In the genomic region with DNA sequence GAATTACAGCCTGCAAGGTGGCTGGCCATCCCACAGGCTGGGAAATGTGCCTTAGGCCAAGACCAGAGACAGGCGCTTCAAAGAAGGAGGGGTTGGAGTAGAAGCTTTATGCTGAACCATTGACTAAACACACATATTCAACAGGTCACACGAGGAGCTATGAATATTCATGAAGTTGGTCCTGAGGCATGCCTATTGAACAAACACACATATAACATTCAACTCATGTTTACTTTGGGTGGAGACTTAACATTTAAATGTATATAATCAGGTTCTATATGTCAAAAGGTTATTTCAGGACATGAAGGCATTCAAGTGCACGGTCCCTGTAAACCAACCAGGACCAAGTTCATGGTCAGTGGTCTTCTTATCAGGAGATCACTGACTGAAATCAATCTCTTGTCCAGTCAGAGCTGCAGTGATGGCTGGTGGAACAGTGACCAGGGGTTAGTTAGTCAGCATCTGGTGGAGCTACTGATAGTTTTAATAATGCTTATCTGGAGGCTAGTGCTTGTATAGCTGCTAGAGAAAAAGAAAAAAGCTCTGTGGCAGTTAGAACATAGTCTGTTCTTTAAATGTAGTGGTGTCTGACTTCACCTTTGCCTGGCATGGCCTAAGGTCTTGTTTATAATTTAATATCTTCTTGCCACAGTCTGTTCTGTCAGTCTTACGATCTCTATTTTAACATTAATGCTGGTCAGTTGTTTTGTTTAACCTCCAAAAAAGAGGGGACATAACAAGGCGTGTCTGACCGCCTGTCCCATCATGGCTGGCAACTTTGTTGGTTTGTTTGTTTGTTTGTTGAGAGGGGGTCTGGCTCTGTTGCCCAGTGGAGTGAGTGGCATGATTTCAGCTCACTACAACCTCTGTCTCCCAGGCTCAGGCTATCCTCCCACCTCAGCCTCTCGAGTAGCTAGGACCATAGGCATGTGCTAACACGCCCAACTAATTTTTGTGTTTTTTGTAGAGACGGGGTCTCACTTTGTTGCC, we compare ENCODE assay signal across 19 cellular contexts. TPM values are rescaled to one million over a fixed set of nuclear protein-coding genes. Genes with fewer than 3 reads are reported as not detected.
DNase-seq lines count a peak whose midpoint lies in the region; ATAC-seq, FAIRE-seq and TF ChIP-seq lines count a peak whose summit lies in the region.
"Had no signal": no experiment of that assay in that cellular context is flagged by ENCODE, and none has a peak within 500 bp of the region (broad histone marks: within the 10 kb centered on the region; RNA-seq: fewer than 3 reads in every experiment).

No MANE protein-coding gene starts in this region.

- TF ChIP-seq EP300 in HepG2 (IDR thresholded peaks at IDR 0.05; ENCODE audit: low read depth in 2 of 2, low read length in 2 of 2) (no peak), HepG2 (CRISPR knock-in tag; IDR thresholded peaks at IDR 0.05; ENCODE audit: borderline replicate concordance) (no peak)

- H3K4me1 ChIP-seq in HepG2 (ENCODE audit: insufficient read depth, low read length) (peaks cover 26% of the 10 kb centered on the region), right lobe of liver (no peaks in the 10 kb centered on the region), OCI-LY1 (ENCODE audit: insufficient read depth, low read length, severe bottlenecking) (peaks cover 35% of the 10 kb centered on the region)

- no peaks in the 10 kb centered on the region for H3K9me3 Mint-ChIP-seq in activated CD4-positive, alpha-beta memory T cell treated with anti-CD3 and anti-CD28 coated beads for 36 hours
- H3K9me3 Mint-ChIP-seq: CD8-positive, alpha-beta memory T cell; H9 had no signal

- H3K4me2 ChIP-seq in HepG2 (ENCODE audit: low read depth, low read length) (no peak overlapping the region), OCI-LY1 (ENCODE audit: low read length) (no peak overlapping the region)
- H3K4me2 ChIP-seq: BLaER1, SK-N-SH had no signal

- H3K79me2 ChIP-seq in HepG2 (ENCODE audit: insufficient read depth, low read length): no peaks in the 10 kb centered on the region
- H3K79me2 ChIP-seq in OCI-LY1 (ENCODE audit: insufficient read depth, low read length): no peaks in the 10 kb centered on the region

- H2AFZ ChIP-seq in HepG2 (ENCODE audit: low read length) (no peak overlapping the region), OCI-LY1 (ENCODE audit: low read length) (no peak overlapping the region)

- in situ Hi-C loops in HepG2 (cut with HindIII; ENCODE audit: extremely low pct_ligation_motif_present, low pct_unique_long_range_greater_than_20kb): no loop called here

- no TSS peak for BruUV-seq in HepG2 (replicated peaks; lab: Mats Ljungman, UMichigan)

- no peak overlapping the region for H3K4me3 ChIP-seq in HepG2 (replicated peaks in 1 of 3; ENCODE audit: insufficient read depth in 1 of 3, low read depth in 2 of 3, low read length in 3 of 3)
- H3K4me3 ChIP-seq in right lobe of liver: no peak overlapping the region
- H3K4me3 ChIP-seq in OCI-LY1 (ENCODE audit: low read depth, low read length, poor library complexity, severe bottlenecking): no peak overlapping the region
- H3K4me3 ChIP-seq: BLaER1, Peyer's patch had no signal

- WGBS in HepG2 (ENCODE audit: low lambda C conversion rate): 64% methylated on average over 9 of the region's 9 CpGs
- 92% methylated on average over 8 of the region's 9 CpGs for WGBS in right lobe of liver (ENCODE audit: insufficient coverage, low coverage, low lambda C conversion rate, missing lambda C conversion rate)

- no peak for FAIRE-seq in HepG2 (lab: Jason Lieb, UNC)
- FAIRE-seq: A204.1, D721Med, HTR-8/SVneo had no signal

- H3K9me3 ChIP-seq in HepG2 (ENCODE audit: low read length) (no peaks in the 10 kb centered on the region), right lobe of liver (no peaks in the 10 kb centered on the region), OCI-LY1 (ENCODE audit: low read length) (no peaks in the 10 kb centered on the region)
- H3K9me3 ChIP-seq: BLaER1, Peyer's patch, SK-N-SH had no signal

- no peaks in the 10 kb centered on the region for H3K9me2 ChIP-seq in OCI-LY1 (ENCODE audit: low read depth, low read length)
- H3K9me2 ChIP-seq: SK-N-SH had no signal

- no peak overlapping the region for H3K27ac Mint-ChIP-seq in activated CD4-positive, alpha-beta memory T cell treated with anti-CD3 and anti-CD28 coated beads for 36 hours
- H3K27ac Mint-ChIP-seq: CD8-positive, alpha-beta memory T cell had no signal

- TF ChIP-seq POLR2A in HepG2 (IDR thresholded peaks at IDR 0.05; ENCODE audit: insufficient read depth in 1 of 2, low read depth in 2 of 2, low read length in 2 of 2) (no peak), right lobe of liver (IDR thresholded peaks at IDR 0.05) (no peak), erythroblast (IDR thresholded peaks at IDR 0.05; ENCODE audit: low read length) (no peak)

- peaks cover 10% of the 10 kb centered on the region for H3K4me1 Mint-ChIP-seq in activated CD4-positive, alpha-beta memory T cell treated with anti-CD3 and anti-CD28 coated beads for 36 hours (ENCODE audit: low read depth)
- H3K4me1 Mint-ChIP-seq: H9 had no signal

- TF ChIP-seq CTCF in HepG2 (CRISPR knock-in tag; IDR thresholded peaks at IDR 0.05): no peak
- no peak for TF ChIP-seq CTCF in right lobe of liver (IDR thresholded peaks at IDR 0.05)
- no peak for TF ChIP-seq CTCF in OCI-LY1 (IDR thresholded peaks at IDR 0.05; ENCODE audit: low read length)

- H4K20me1 ChIP-seq in HepG2 (ENCODE audit: insufficient read depth, low read length) (no peaks in the 10 kb centered on the region), OCI-LY1 (ENCODE audit: insufficient read depth, low read length) (no peaks in the 10 kb centered on the region)
- H4K20me1 ChIP-seq: BLaER1 had no signal

- H3K9ac ChIP-seq in HepG2 (ENCODE audit: insufficient read depth, low read depth, low read length): no peak overlapping the region
- H3K9ac ChIP-seq in OCI-LY1 (ENCODE audit: low read length): no peak overlapping the region
- H3K9ac ChIP-seq: BLaER1, SK-N-SH had no signal

- H3K36me3 ChIP-seq in HepG2 (replicated peaks in 1 of 2; ENCODE audit: control insufficient read depth in 1 of 2, insufficient read depth in 2 of 2, low read length in 2 of 2) (no peaks in the 10 kb centered on the region), right lobe of liver (no peaks in the 10 kb centered on the region), OCI-LY1 (ENCODE audit: insufficient read depth, low read length) (no peaks in the 10 kb centered on the region)
- H3K36me3 ChIP-seq: BLaER1, Peyer's patch had no signal

- H3F3A ChIP-seq in OCI-LY1 (ENCODE audit: insufficient read depth, low read length): no peaks in the 10 kb centered on the region

- H3K27me3 Mint-ChIP-seq in activated CD4-positive, alpha-beta memory T cell treated with anti-CD3 and anti-CD28 coated beads for 36 hours: no peaks in the 10 kb centered on the region

- POLR2A ChIA-PET in HepG2 (lab: Yijun Ruan, JAX): no interaction called here
- POLR2A ChIA-PET in activated CD4-positive, alpha-beta memory T cell treated with anti-CD3 and anti-CD28 coated beads for 36 hours (lab: Charles Lee): no interaction called here

- no peaks in the 10 kb centered on the region for H3K36me3 Mint-ChIP-seq in activated CD4-positive, alpha-beta memory T cell treated with anti-CD3 and anti-CD28 coated beads for 36 hours
- H3K36me3 Mint-ChIP-seq: CD8-positive, alpha-beta memory T cell had no signal

- DNase-seq in HepG2 (ENCODE audit: low spot score) (no peak), right lobe of liver (no peak), erythroblast (lab: John Stamatoyannopoulos, UW) (peak; percentile 17 to 66)
- no peak for DNase-seq in activated CD4-positive, alpha-beta memory T cell treated with anti-CD3 and anti-CD28 coated beads for 36 hours
- DNase-seq: CD8-positive, alpha-beta memory T cell; H9; NCI-H1436 treated with DMSO at 0.1 percent for 48 hours; NCI-H2029 treated with DMSO at 0.1 percent for 48 hours; NCI-H2171 treated with DMSO at 0.1 percent for 48 hours; Peyer's patch; SHP77; SK-N-SH had no signal

- peaks cover 0 to 5% of the 10 kb centered on the region in 2 experiments; a peak in 2 of 5 replicates for H3K27me3 ChIP-seq in HepG2 (ENCODE audit: control insufficient read depth in 1 of 2, insufficient read depth in 2 of 2, low read length in 2 of 2)
- H3K27me3 ChIP-seq in right lobe of liver: no peaks in the 10 kb centered on the region
- H3K27me3 ChIP-seq in OCI-LY1 (ENCODE audit: insufficient read depth, low read length): no peaks in the 10 kb centered on the region
- H3K27me3 ChIP-seq: BLaER1, Peyer's patch had no signal

- intact Hi-C loops in HepG2 (cut with micrococcal nuclease; ENCODE audit: unreplicated experiment) (no loop called here), right lobe of liver (cut with DNase I) (no loop called here)
- intact Hi-C loops in activated CD4-positive, alpha-beta memory T cell treated with anti-CD3 and anti-CD28 coated beads for 36 hours (cut with micrococcal nuclease): no loop called here

- CTCF ChIA-PET in HepG2 (lab: Yijun Ruan, JAX; ENCODE audit: low intra/inter-chr PET ratio, low total read pairs): no interaction called here
- CTCF ChIA-PET in activated CD4-positive, alpha-beta memory T cell treated with anti-CD3 and anti-CD28 coated beads for 36 hours (lab: Charles Lee): interaction anchor here (1.0 to 1.2 kb wide), 2 partner anchors 16 to 35 kb away, joined by 3 to 5 read pairs; no protein-coding TSS in a partner anchor

- H3K4me3 Mint-ChIP-seq in activated CD4-positive, alpha-beta memory T cell treated with anti-CD3 and anti-CD28 coated beads for 36 hours: no peak overlapping the region
- H3K4me3 Mint-ChIP-seq: H9 had no signal

- no peak; the same call in 2 of the 3 replicates for ATAC-seq in HepG2
- no peak for ATAC-seq in right lobe of liver
- ATAC-seq in HG03520 (IDR thresholded peaks at IDR 0.05; ENCODE audit: unreplicated experiment): no peak
- ATAC-seq in GM21526 (IDR thresholded peaks at IDR 0.05; ENCODE audit: low FRiP score, unreplicated experiment): no peak

- no peak for TF ChIP-seq RAD21 in HepG2 (CRISPR knock-in tag; IDR thresholded peaks at IDR 0.05)

- H3K27ac ChIP-seq in HepG2 (ENCODE audit: extremely low read length, insufficient read depth, low read length) (no peak overlapping the region), right lobe of liver (no peak overlapping the region), OCI-LY1 (ENCODE audit: low read depth, low read length, poor library complexity, severe bottlenecking) (peak overlapping the region; percentile 23)
- H3K27ac ChIP-seq: Peyer's patch had no signal

RNA-seq across cellular contexts. Expression of gene ITPR2, which starts 35.8 kb away (rescaled TPM):
- total RNA-seq in HepG2 (2016; rRNA removed; fragmentation: Illumina TruSeq; extraction: Trizol): 77.6 and 81.9 TPM in 2 replicates
- total RNA-seq in HepG2 (2016; cell fraction: cytosol; rRNA removed; fragmentation: Illumina TruSeq; extraction: Trizol; ENCODE audit: low read depth): 59.0 and 66.4 TPM in 2 replicates
- total RNA-seq in HepG2 (2016; cell fraction: insoluble cytoplasmic fraction; rRNA removed; fragmentation: Illumina TruSeq; extraction: Trizol): 71.0 and 73.8 TPM in 2 replicates
- 62.7 and 81.8 TPM in 2 replicates for total RNA-seq in HepG2 (2016; cell fraction: membrane; rRNA removed; fragmentation: Illumina TruSeq; extraction: Trizol)
- total RNA-seq in HepG2 (2016; cell fraction: nucleus; rRNA removed; fragmentation: Illumina TruSeq; extraction: Trizol): 194 and 200 TPM in 2 replicates
- polyA plus RNA-seq in HepG2 (2011; rRNA removed): 24.6 and 31.9 TPM in 2 replicates
- 13.5 and 20.5 TPM in 2 replicates for polyA plus RNA-seq in HepG2 (2011; cell fraction: cytosol; rRNA removed)
- polyA plus RNA-seq in HepG2 (2011; cell fraction: nucleus; rRNA removed): 39.1 and 45.5 TPM in 2 replicates
- polyA plus RNA-seq in HepG2 (2012): 36.3 and 47.9 TPM in 2 replicates
- 1.3 TPM in 2 replicates for polyA plus RNA-seq in HepG2 (2016; cell fraction: cytosol; fragmentation: Illumina TruSeq; extraction: Trizol; ENCODE audit: low read depth)
- polyA plus RNA-seq in HepG2 (2016; cell fraction: insoluble cytoplasmic fraction; fragmentation: Illumina TruSeq; extraction: Trizol; ENCODE audit: low read depth): 25.7 and 26.0 TPM in 2 replicates
- polyA plus RNA-seq in HepG2 (2016; cell fraction: membrane; fragmentation: Illumina TruSeq; extraction: Trizol; ENCODE audit: low read depth): 2.3 and 2.9 TPM in 2 replicates
- 31.0 and 34.9 TPM in 2 replicates for polyA plus RNA-seq in HepG2 (2016; cell fraction: nucleus; fragmentation: Illumina TruSeq; extraction: Trizol; ENCODE audit: insufficient read depth, low read depth)
- polyA minus RNA-seq in HepG2 (2011; rRNA and poly(A)+ RNA removed; ENCODE audit: low replicate concordance): 18.0 and 90.0 TPM in 2 replicates
- polyA minus RNA-seq in HepG2 (2011; cell fraction: cytosol; rRNA and poly(A)+ RNA removed): 91.7 and 111 TPM in 2 replicates
- 640 and 673 TPM in 2 replicates for polyA minus RNA-seq in HepG2 (2011; cell fraction: nucleus; rRNA and poly(A)+ RNA removed)
- total RNA-seq in right lobe of liver: 100 to 1,000 TPM in 1 of 6 experiments, 10 to 100 TPM in 5; 39.3 to 114 (median 57.2) TPM
- total RNA-seq in activated CD4-positive, alpha-beta memory T cell treated with anti-CD3 and anti-CD28 coated beads for 36 hours: 10 to 100 TPM; 23.7 to 25.0 TPM

Comparison
In these comparisons a context has a peak if more than half of its experiments do, and no peak if none do; other contexts are left out.
1. DNase-seq: peak in erythroblast (2 of 2); none in HepG2 (single experiment), right lobe of liver (0 of 3) and activated CD4-positive, alpha-beta memory T cell treated with anti-CD3 and anti-CD28 coated beads for 36 hours (single experiment).